Comparison of ENCODE assay signal across 9 cellular contexts in genomic region chr2:197804758-197805597, GRCh38. TPM values are rescaled to one million over a fixed set of nuclear protein-coding genes. Genes with fewer than 3 reads are reported as not detected.
DNase-seq lines count a peak whose midpoint lies in the region; ATAC-seq lines count a peak whose summit lies in the region.
"Had no signal": no experiment of that assay in that cellular context is flagged by ENCODE, and none has a peak within 500 bp of the region (broad histone marks: within the 10 kb centered on the region; RNA-seq: fewer than 3 reads in every experiment).

No MANE protein-coding gene starts in this region.

- H3K4me3 Mint-ChIP-seq in T-helper 2 cell treated with Interferon-gamma antibody and Interleukin-4, amounts not matched to agents 5 μg/mL and 100 μg/mL, for 36 hours = peak overlapping the region; percentile 91
- H3K4me3 Mint-ChIP-seq in central memory CD8-positive, alpha-beta T cell = peak overlapping the region; percentile 86

- H3K9me3 Mint-ChIP-seq in T-helper 2 cell treated with Interferon-gamma antibody and Interleukin-4, amounts not matched to agents 5 μg/mL and 100 μg/mL, for 36 hours = no peaks in the 10 kb centered on the region
- no peaks in the 10 kb centered on the region for H3K9me3 Mint-ChIP-seq in central memory CD8-positive, alpha-beta T cell

- DNase-seq in NCI-H2227 (lab: John Stamatoyannopoulos, UW; ENCODE audit: unreplicated experiment) (peak; percentile 44), NCI-H2227 treated with DMSO at 0.1 percent for 48 hours (lab: John Stamatoyannopoulos, UW) (no peak), left lobe of liver (ENCODE audit: low spot score) (no peak), NCI-H187 (lab: John Stamatoyannopoulos, UW) (no peak)
- DNase-seq in T-helper 2 cell treated with Interferon-gamma antibody and Interleukin-4, amounts not matched to agents 5 μg/mL and 100 μg/mL, for 36 hours (ENCODE audit: low spot score) = no peak
- DNase-seq in central memory CD8-positive, alpha-beta T cell (ENCODE audit: low spot score in 2 of 2) = no peak
- peak; percentile 47 for DNase-seq in stimulated activated CD8-positive, alpha-beta memory T cell treated with anti-CD3 and anti-CD28 coated beads, Interleukin-4, amount 100 ng/mL, for 48 hours

- H3K27ac Mint-ChIP-seq in T-helper 2 cell treated with Interferon-gamma antibody and Interleukin-4, amounts not matched to agents 5 μg/mL and 100 μg/mL, for 36 hours = peak overlapping the region; percentile 66
- no peak overlapping the region for H3K27ac Mint-ChIP-seq in central memory CD8-positive, alpha-beta T cell (ENCODE audit: low read depth)

- H3K4me1 Mint-ChIP-seq in T-helper 2 cell treated with Interferon-gamma antibody and Interleukin-4, amounts not matched to agents 5 μg/mL and 100 μg/mL, for 36 hours (ENCODE audit: low read depth) = peaks cover 28% of the 10 kb centered on the region
- peaks cover 20% of the 10 kb centered on the region for H3K4me1 Mint-ChIP-seq in central memory CD8-positive, alpha-beta T cell

- H3K27me3 Mint-ChIP-seq in T-helper 2 cell treated with Interferon-gamma antibody and Interleukin-4, amounts not matched to agents 5 μg/mL and 100 μg/mL, for 36 hours (ENCODE audit: low read depth) = peaks cover 23% of the 10 kb centered on the region
- H3K27me3 Mint-ChIP-seq in central memory CD8-positive, alpha-beta T cell = peaks cover 67% of the 10 kb centered on the region

- H3K36me3 Mint-ChIP-seq in T-helper 2 cell treated with Interferon-gamma antibody and Interleukin-4, amounts not matched to agents 5 μg/mL and 100 μg/mL, for 36 hours (ENCODE audit: low read depth) = no peaks in the 10 kb centered on the region
- H3K36me3 Mint-ChIP-seq in central memory CD8-positive, alpha-beta T cell (ENCODE audit: insufficient read depth) = peaks cover 5% of the 10 kb centered on the region

- ATAC-seq in HG02973 (IDR thresholded peaks at IDR 0.05; ENCODE audit: unreplicated experiment) = peak; percentile 35
- ATAC-seq in central memory CD8-positive, alpha-beta T cell (replicated peaks; ENCODE audit: extremely low read depth, poor library complexity, severe bottlenecking) = peak; percentile 42
- peak; percentile 44 for ATAC-seq in left lobe of liver

RNA-seq across cellular contexts. Expression of gene PLCL1, which starts 0.6 kb away (rescaled TPM):
- 0.23 TPM for total RNA-seq in left lobe of liver

RNA-seq across cellular contexts. Expression of gene BOLL, which starts 19.9 kb away (rescaled TPM):
- not detected for total RNA-seq in left lobe of liver
- total RNA-seq: lung microvascular endothelial cell had no signal

Comparison
In these comparisons a context has a peak if more than half of its experiments do, and no peak if none do; other contexts are left out.
1. DNase-seq: peak in NCI-H2227 (single experiment) and stimulated activated CD8-positive, alpha-beta memory T cell treated with anti-CD3 and anti-CD28 coated beads, Interleukin-4, amount 100 ng/mL, for 48 hours (single experiment); none in NCI-H2227 treated with DMSO at 0.1 percent for 48 hours (single experiment), T-helper 2 cell treated with Interferon-gamma antibody and Interleukin-4, amounts not matched to agents 5 μg/mL and 100 μg/mL, for 36 hours (single experiment), central memory CD8-positive, alpha-beta T cell (0 of 2), left lobe of liver (single experiment) and NCI-H187 (0 of 2).
2. Peak in every context shown above with its lines, with median percentiles within 50 percentile points of each other: ATAC-seq.